ENCODE assay signal across 10 cellular contexts in the genomic region with DNA sequence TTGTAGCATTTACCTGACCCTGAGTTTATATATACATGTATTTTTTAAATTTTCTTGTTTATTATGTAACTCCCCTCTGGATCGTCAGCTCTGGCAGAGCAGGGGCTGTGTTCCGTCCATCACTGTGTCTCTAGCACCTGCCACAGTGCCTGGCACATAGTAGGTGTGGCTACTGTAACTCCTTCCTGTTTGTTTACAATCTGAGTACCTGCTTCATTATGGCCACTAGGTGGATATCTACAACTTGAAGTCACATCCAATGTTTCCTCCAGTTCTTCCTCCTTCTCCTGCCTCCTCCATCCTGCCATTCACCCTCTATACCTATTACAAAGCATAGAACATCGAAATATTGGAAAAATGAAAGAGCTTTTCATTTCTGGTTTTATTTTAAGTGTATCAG. TPM values are rescaled to one million over a fixed set of nuclear protein-coding genes. Genes with fewer than 3 reads are reported as not detected.
A peak's percentile ranks its signal among the peaks of the same experiment; 100 is the strongest.
DNase-seq lines count a peak whose midpoint lies in the region; ATAC-seq and TF ChIP-seq lines count a peak whose summit lies in the region.
"Had no signal": no experiment of that assay in that cellular context is flagged by ENCODE, and none has a peak within 500 bp of the region (broad histone marks: within the 10 kb centered on the region; RNA-seq: fewer than 3 reads in every experiment).

No MANE protein-coding gene starts in this region.

- H3K36me3 Mint-ChIP-seq in WTC11, result no peaks in the 10 kb centered on the region
- no peaks in the 10 kb centered on the region for H3K36me3 Mint-ChIP-seq in stimulated activated memory B cell treated with anti-CD40 and anti-IgM and Interleukin-4, amounts not matched to agents 10 μg/mL and 1 μg/mL and 100 μg/mL, for 72 hours

- H3K9me3 Mint-ChIP-seq in WTC11, result no peaks in the 10 kb centered on the region
- no peaks in the 10 kb centered on the region for H3K9me3 Mint-ChIP-seq in stimulated activated memory B cell treated with anti-CD40 and anti-IgM and Interleukin-4, amounts not matched to agents 10 μg/mL and 1 μg/mL and 100 μg/mL, for 72 hours

- DNase-seq in AG10803 (ENCODE audit: low read depth) (no peak), WTC11 (ENCODE audit: low spot score) (peak; percentile 13), NCI-H1436 treated with DMSO at 0.1 percent for 48 hours (lab: John Stamatoyannopoulos, UW) (no peak), SHP77 treated with DMSO at 0.1 percent for 48 hours (lab: John Stamatoyannopoulos, UW) (no peak)
- no peak for DNase-seq in stimulated activated CD4-positive, alpha-beta T cell treated with anti-CD3 and anti-CD28 coated beads, Interleukin-2, amount 100 ng/mL, for 48 hours
- DNase-seq: amygdala, NCI-H146 had no signal

- TF ChIP-seq CTCF in AG10803 (conservative IDR thresholded peaks at IDR 0.05; ENCODE audit: low read length) (peak; percentile 25), GM12874 (IDR thresholded peaks at IDR 0.05; ENCODE audit: insufficient read depth, low read depth, low read length) (peak; percentile 38; the same call in 1 of the 2 replicates), WTC11 (IDR thresholded peaks at IDR 0.05) (no peak)

- H3K4me3 ChIP-seq in AG10803 (ENCODE audit: low read length), result no peak overlapping the region

- POLR2A ChIA-PET in WTC11 (lab: Charles Lee), result no interaction called here

- ATAC-seq in HG02798 (IDR thresholded peaks at IDR 0.05; ENCODE audit: poor library complexity, unreplicated experiment) (peak; percentile 55), WTC11 (peak; percentile 93)
- ATAC-seq in stimulated activated memory B cell treated with anti-CD40 and anti-IgM and Interleukin-4, amounts not matched to agents 10 μg/mL and 1 μg/mL and 100 μg/mL, for 72 hours, result no peak

- H3K27ac Mint-ChIP-seq in WTC11, result no peak overlapping the region
- no peak overlapping the region for H3K27ac Mint-ChIP-seq in stimulated activated memory B cell treated with anti-CD40 and anti-IgM and Interleukin-4, amounts not matched to agents 10 μg/mL and 1 μg/mL and 100 μg/mL, for 72 hours

- H3K4me1 Mint-ChIP-seq in WTC11, result peaks cover 14% of the 10 kb centered on the region
- no peaks in the 10 kb centered on the region for H3K4me1 Mint-ChIP-seq in stimulated activated memory B cell treated with anti-CD40 and anti-IgM and Interleukin-4, amounts not matched to agents 10 μg/mL and 1 μg/mL and 100 μg/mL, for 72 hours

- CTCF ChIA-PET in WTC11 (lab: Charles Lee), result interaction anchor here (1.0 to 1.5 kb wide), 2 partner anchors 11 to 296 kb away, joined by 3 to 6 read pairs; no protein-coding TSS in a partner anchor

- H3K27me3 Mint-ChIP-seq in WTC11 (ENCODE audit: low read depth), result no peaks in the 10 kb centered on the region; the same call in 1 of the 2 replicates
- peaks cover 27% of the 10 kb centered on the region for H3K27me3 Mint-ChIP-seq in stimulated activated memory B cell treated with anti-CD40 and anti-IgM and Interleukin-4, amounts not matched to agents 10 μg/mL and 1 μg/mL and 100 μg/mL, for 72 hours

- H3K4me3 Mint-ChIP-seq in WTC11, result no peak overlapping the region
- no peak overlapping the region for H3K4me3 Mint-ChIP-seq in stimulated activated memory B cell treated with anti-CD40 and anti-IgM and Interleukin-4, amounts not matched to agents 10 μg/mL and 1 μg/mL and 100 μg/mL, for 72 hours

TF ChIP-seq in WTC11, 78 proteins besides CTCF, POLR2A, EP300 and RAD21:
- TF ChIP-seq ETV6 (CRISPR knock-in tag; IDR thresholded peaks at IDR 0.05) (no peak), FOXK1 (CRISPR knock-in tag; IDR thresholded peaks at IDR 0.05) (peak; percentile 77; the same call in 1 of the 2 replicates)
- TF ChIP-seq, protein P1, sequence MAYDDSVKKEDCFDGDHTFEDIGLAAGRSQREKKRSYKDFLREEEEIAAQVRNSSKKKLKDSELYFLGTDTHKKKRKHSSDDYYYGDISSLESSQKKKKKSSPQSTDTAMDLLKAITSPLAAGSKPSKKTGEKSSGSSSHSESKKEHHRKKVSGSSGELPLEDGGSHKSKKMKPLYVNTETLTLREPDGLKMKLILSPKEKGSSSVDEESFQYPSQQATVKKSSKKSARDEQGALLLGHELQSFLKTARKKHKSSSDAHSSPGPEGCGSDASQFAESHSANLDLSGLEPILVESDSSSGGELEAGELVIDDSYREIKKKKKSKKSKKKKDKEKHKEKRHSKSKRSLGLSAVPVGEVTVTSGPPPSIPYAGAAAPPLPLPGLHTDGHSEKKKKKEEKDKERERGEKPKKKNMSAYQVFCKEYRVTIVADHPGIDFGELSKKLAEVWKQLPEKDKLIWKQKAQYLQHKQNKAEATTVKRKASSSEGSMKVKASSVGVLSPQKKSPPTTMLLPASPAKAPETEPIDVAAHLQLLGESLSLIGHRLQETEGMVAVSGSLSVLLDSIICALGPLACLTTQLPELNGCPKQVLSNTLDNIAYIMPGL (CRISPR knock-in tag; IDR thresholded peaks at IDR 0.05), result no peak

RNA-seq across cellular contexts. Expression of a gene that starts 14.2 kb away (rescaled TPM):
- not detected in 3 replicates for total RNA-seq in WTC11 (2021)
